22 cellular contexts compared by ENCODE assay signal in the genomic region with DNA sequence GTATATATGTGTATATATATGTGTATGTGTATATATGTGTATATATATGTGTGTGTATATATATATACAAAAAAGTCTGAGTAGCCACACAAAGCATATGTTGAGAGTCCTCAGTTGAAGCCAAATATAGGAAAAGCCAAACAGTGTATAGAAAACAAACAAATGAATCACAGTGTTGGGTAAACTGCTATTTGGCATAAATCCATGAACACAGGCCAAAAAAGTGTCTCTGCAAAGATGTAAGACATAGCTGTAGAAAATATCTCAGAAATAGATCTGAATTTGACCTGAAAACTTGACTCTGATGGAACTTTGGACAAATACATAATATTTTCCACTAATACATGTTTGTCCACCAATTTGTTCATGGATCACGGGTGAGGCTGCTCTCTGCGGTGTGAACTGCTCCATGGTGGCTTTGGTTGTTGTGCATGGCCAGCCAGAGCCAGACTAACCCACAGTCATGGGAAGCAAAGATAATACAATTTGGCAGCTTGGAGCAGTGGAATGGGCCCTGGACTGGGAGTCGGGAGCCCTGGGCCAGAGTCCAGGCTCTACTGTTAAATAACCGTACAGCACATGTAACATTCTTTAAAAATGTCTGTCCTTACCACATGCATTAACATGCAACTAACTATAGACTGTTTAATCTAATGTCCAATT.
A peak's percentile ranks its signal among the peaks of the same experiment; 100 is the strongest.
DNase-seq lines count a peak whose midpoint lies in the region; ATAC-seq, FAIRE-seq and TF ChIP-seq lines count a peak whose summit lies in the region.
"Had no signal": no experiment of that assay in that cellular context is flagged by ENCODE, and none has a peak within 500 bp of the region (broad histone marks: within the 10 kb centered on the region; RNA-seq: fewer than 3 reads in every experiment).

No MANE protein-coding gene starts in this region.

- DNase-seq in heart right ventricle, result no peak
- no peak for DNase-seq in Right ventricle myocardium superior
- DNase-seq in amniotic epithelial cell (ENCODE audit: low read depth), result peak; percentile 68
- no peak for DNase-seq in left ventricle myocardium inferior
- DNase-seq in urothelium cell line (ENCODE audit: low spot score), result peak; percentile 1
- no peak for DNase-seq in effector CD4-positive, alpha-beta T cell
- no peak for DNase-seq in NCI-H1694 (lab: John Stamatoyannopoulos, UW)
- DNase-seq: activated CD4-positive, alpha-beta T cell treated with anti-CD3 and anti-CD28 coated beads for 1 hour; activated naive CD4-positive, alpha-beta T cell treated with anti-CD3 and anti-CD28 coated beads for 36 hours; activated T-cell treated with anti-CD3 and anti-CD28 coated beads, Interleukin-2, amount 50 U/mL, for 48 hours; Calu3; HFFc6; Kasumi-1; NCI-H2081 treated with DMSO at 0.1 percent for 48 hours; NCI-H526 treated with DMSO at 0.1 percent for 48 hours; SHP77; T-cell had no signal

- H3K9me3 ChIP-seq in heart right ventricle (peaks cover 0 to 4% (median 0%) of the 10 kb centered on the region in 11 donors), left ventricle myocardium inferior (replicated peaks) (no peaks in the 10 kb centered on the region)
- H3K9me3 ChIP-seq: ascending aorta, BLaER1, vagina had no signal

- H3K27ac ChIP-seq in heart right ventricle, result peak overlapping the region in 1 of 10 donors; percentile 57
- peak overlapping the region; percentile 2 for H3K27ac ChIP-seq in left ventricle myocardium inferior (replicated peaks)
- H3K27ac ChIP-seq: ascending aorta, BLaER1, vagina had no signal

- no peak for TF ChIP-seq CTCF in heart right ventricle (IDR thresholded peaks at IDR 0.05)
- no peak for TF ChIP-seq CTCF in left ventricle myocardium inferior (IDR thresholded peaks at IDR 0.05; ENCODE audit: borderline replicate concordance)

- no peaks in the 10 kb centered on the region for H3K27me3 ChIP-seq in heart right ventricle
- no peaks in the 10 kb centered on the region for H3K27me3 ChIP-seq in left ventricle myocardium inferior (ENCODE audit: low read depth)
- H3K27me3 ChIP-seq: ascending aorta, BLaER1, vagina had no signal

- intact Hi-C loops in heart right ventricle (cut with DNase I) (no loop called here), Right ventricle myocardium superior (cut with DNase I) (no loop called here), left ventricle myocardium inferior (cut with micrococcal nuclease) (no loop called here)

- 57 to 62% methylated on average over 4 of the region's 4 CpGs for WGBS in heart right ventricle, 2 donors

- no peak for FAIRE-seq in urothelium cell line (lab: Jason Lieb, UNC)
- FAIRE-seq: TTC549 had no signal

- H3K4me1 ChIP-seq in heart right ventricle (peaks cover 0 to 31% (median 3%) of the 10 kb centered on the region in 9 donors), left ventricle myocardium inferior (peaks cover 8% of the 10 kb centered on the region)
- H3K4me1 ChIP-seq: BLaER1 had no signal

- no peak overlapping the region for H3K4me3 ChIP-seq in heart right ventricle
- H3K4me3 ChIP-seq in left ventricle myocardium inferior, result no peak overlapping the region
- H3K4me3 ChIP-seq: ascending aorta, BLaER1, vagina had no signal

- ATAC-seq in heart right ventricle (peak in 6 of 8 donors; percentile 20 to 79 (median 62)), Right ventricle myocardium superior (ENCODE audit: poor library complexity) (no peak), GM19452 (IDR thresholded peaks at IDR 0.05; ENCODE audit: unreplicated experiment) (no peak)
- ATAC-seq: T-cell had no signal

- H3K36me3 ChIP-seq in heart right ventricle (no peaks in the 10 kb centered on the region), left ventricle myocardium inferior (no peaks in the 10 kb centered on the region)
- H3K36me3 ChIP-seq: ascending aorta, BLaER1, vagina had no signal

Comparison
In these comparisons a context has a peak if more than half of its experiments do, and no peak if none do; other contexts are left out.
1. ATAC-seq: peak in heart right ventricle (6 of 8); none in Right ventricle myocardium superior (single experiment) and GM19452 (single experiment).
2. DNase-seq: peak in amniotic epithelial cell (single experiment) and urothelium cell line (single experiment); none in heart right ventricle (0 of 2), Right ventricle myocardium superior (single experiment), left ventricle myocardium inferior (single experiment), effector CD4-positive, alpha-beta T cell (single experiment) and NCI-H1694 (single experiment).